In genomic region chr14:96362965-96363750, GRCh38 we compare ENCODE assay signal across 8 cellular contexts. TPM values are rescaled to one million over a fixed set of nuclear protein-coding genes. Genes with fewer than 3 reads are reported as not detected.
A peak's percentile ranks its signal among the peaks of the same experiment; 100 is the strongest.
DNase-seq lines count a peak whose midpoint lies in the region; ATAC-seq and TF ChIP-seq lines count a peak whose summit lies in the region.

A gene with protein sequence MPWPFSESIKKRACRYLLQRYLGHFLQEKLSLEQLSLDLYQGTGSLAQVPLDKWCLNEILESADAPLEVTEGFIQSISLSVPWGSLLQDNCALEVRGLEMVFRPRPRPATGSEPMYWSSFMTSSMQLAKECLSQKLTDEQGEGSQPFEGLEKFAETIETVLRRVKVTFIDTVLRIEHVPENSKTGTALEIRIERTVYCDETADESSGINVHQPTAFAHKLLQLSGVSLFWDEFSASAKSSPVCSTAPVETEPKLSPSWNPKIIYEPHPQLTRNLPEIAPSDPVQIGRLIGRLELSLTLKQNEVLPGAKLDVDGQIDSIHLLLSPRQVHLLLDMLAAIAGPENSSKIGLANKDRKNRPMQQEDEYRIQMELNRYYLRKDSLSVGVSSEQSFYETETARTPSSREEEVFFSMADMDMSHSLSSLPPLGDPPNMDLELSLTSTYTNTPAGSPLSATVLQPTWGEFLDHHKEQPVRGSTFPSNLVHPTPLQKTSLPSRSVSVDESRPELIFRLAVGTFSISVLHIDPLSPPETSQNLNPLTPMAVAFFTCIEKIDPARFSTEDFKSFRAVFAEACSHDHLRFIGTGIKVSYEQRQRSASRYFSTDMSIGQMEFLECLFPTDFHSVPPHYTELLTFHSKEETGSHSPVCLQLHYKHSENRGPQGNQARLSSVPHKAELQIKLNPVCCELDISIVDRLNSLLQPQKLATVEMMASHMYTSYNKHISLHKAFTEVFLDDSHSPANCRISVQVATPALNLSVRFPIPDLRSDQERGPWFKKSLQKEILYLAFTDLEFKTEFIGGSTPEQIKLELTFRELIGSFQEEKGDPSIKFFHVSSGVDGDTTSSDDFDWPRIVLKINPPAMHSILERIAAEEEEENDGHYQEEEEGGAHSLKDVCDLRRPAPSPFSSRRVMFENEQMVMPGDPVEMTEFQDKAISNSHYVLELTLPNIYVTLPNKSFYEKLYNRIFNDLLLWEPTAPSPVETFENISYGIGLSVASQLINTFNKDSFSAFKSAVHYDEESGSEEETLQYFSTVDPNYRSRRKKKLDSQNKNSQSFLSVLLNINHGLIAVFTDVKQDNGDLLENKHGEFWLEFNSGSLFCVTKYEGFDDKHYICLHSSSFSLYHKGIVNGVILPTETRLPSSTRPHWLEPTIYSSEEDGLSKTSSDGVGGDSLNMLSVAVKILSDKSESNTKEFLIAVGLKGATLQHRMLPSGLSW (N-terminal part only) (minus strand): TSS chr14:96363341. CDS start chr14:96362976, 365 bp downstream.
A gene with protein sequence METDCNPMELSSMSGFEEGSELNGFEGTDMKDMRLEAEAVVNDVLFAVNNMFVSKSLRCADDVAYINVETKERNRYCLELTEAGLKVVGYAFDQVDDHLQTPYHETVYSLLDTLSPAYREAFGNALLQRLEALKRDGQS (plus strand): TSS chr14:96363526. CDS start chr14:96382248, 18,722 bp downstream.

- H3K27ac ChIP-seq in neural cell (ENCODE audit: low read length) = peak within 1 kb of the TSS; percentile 89

- peaks cover 75% of the 10 kb centered on the region for H3K79me2 ChIP-seq in neural cell (replicated peaks; ENCODE audit: insufficient read depth, low read length)

- no peak for TF ChIP-seq CTCF in neural cell (IDR thresholded peaks at IDR 0.05; ENCODE audit: poor library complexity, severe bottlenecking)

- H3K9me3 ChIP-seq in neural cell (ENCODE audit: low read length) = no peaks in the 10 kb centered on the region

- no peaks in the 10 kb centered on the region for H3K27me3 ChIP-seq in H7 (ENCODE audit: control insufficient read depth, insufficient read depth, low read length)
- H3K27me3 ChIP-seq in neural cell (ENCODE audit: insufficient read depth, low read depth, low read length) = no peaks in the 10 kb centered on the region

- H2AFZ ChIP-seq in neural cell (ENCODE audit: low read depth, low read length) = peak within 1 kb of the TSS; percentile 74

- H3K27me3 Mint-ChIP-seq in stimulated activated naive CD8-positive, alpha-beta T cell treated with anti-CD3 and anti-CD28 coated beads, Interleukin-15, amount 100 ng/mL, for 72 hours = no peaks in the 10 kb centered on the region

- H3K4me3 ChIP-seq in H7 (ENCODE audit: insufficient read depth, low read depth, low read length) (peak within 1 kb of the TSS; percentile 93), neural cell (ENCODE audit: low read length) (peak within 1 kb of the TSS; percentile 94)

- H3K36me3 ChIP-seq in H7 (replicated peaks; ENCODE audit: control insufficient read depth, insufficient read depth, low read length) (no peaks in the 10 kb centered on the region), neural cell (ENCODE audit: insufficient read depth, low read length) (no peaks in the 10 kb centered on the region)

- peak within 1 kb of the TSS; percentile 97 to 99 for H3K27ac Mint-ChIP-seq in stimulated activated naive CD8-positive, alpha-beta T cell treated with anti-CD3 and anti-CD28 coated beads, Interleukin-15, amount 100 ng/mL, for 72 hours

- H3K9me2 ChIP-seq in neural cell (ENCODE audit: insufficient read depth, low read length) = no peaks in the 10 kb centered on the region

- H3K9ac ChIP-seq in neural cell (ENCODE audit: low read length) = peak within 1 kb of the TSS; percentile 89

- peaks cover 3% of the 10 kb centered on the region for H4K20me1 ChIP-seq in neural cell (ENCODE audit: insufficient read depth)

- peak within 1 kb of the TSS; percentile 95 to 99 for H3K4me3 Mint-ChIP-seq in stimulated activated naive CD8-positive, alpha-beta T cell treated with anti-CD3 and anti-CD28 coated beads, Interleukin-15, amount 100 ng/mL, for 72 hours

- no peaks in the 10 kb centered on the region for H3K9me3 Mint-ChIP-seq in stimulated activated naive CD8-positive, alpha-beta T cell treated with anti-CD3 and anti-CD28 coated beads, Interleukin-15, amount 100 ng/mL, for 72 hours

- peaks cover 5% of the 10 kb centered on the region for H3F3A ChIP-seq in neural cell (ENCODE audit: insufficient read depth, low read length, poor library complexity, severe bottlenecking)

- ATAC-seq in stimulated activated naive CD8-positive, alpha-beta T cell treated with anti-CD3 and anti-CD28 coated beads, Interleukin-15, amount 100 ng/mL, for 72 hours = peak; percentile 87

- DNase-seq in ELF-1 (ENCODE audit: low read depth, low spot score) (peak; percentile 94), H7 (peak; percentile 96), M059J (ENCODE audit: low read depth) (peak; percentile 80), SHP77 treated with DMSO at 0.1 percent for 48 hours (lab: John Stamatoyannopoulos, UW) (peak; percentile 77), fibroblast of the conjunctiva (ENCODE audit: low read depth) (peak; percentile 72)
- DNase-seq in activated effector memory CD4-positive, alpha-beta T cell treated with anti-CD3 and anti-CD28 coated beads, Interleukin-2, amount 50 U/mL, for 16 hours = peak; percentile 99
- peak; percentile 97 for DNase-seq in stimulated activated naive CD8-positive, alpha-beta T cell treated with anti-CD3 and anti-CD28 coated beads, Interleukin-15, amount 100 ng/mL, for 72 hours

- no peak for TF ChIP-seq RAD21 in neural cell (conservative IDR thresholded peaks at IDR 0.05)

- peak within 1 kb of the TSS; percentile 95 for H3K4me2 ChIP-seq in neural cell (ENCODE audit: low read length)

- peak; percentile 28 for TF ChIP-seq EP300 in neural cell (conservative IDR thresholded peaks at IDR 0.05; ENCODE audit: poor library complexity, severe bottlenecking)

- peaks cover 58% of the 10 kb centered on the region for H3K4me1 Mint-ChIP-seq in stimulated activated naive CD8-positive, alpha-beta T cell treated with anti-CD3 and anti-CD28 coated beads, Interleukin-15, amount 100 ng/mL, for 72 hours

TF ChIP-seq in neural cell, 6 proteins besides CTCF, POLR2A, EP300 and RAD21:
- TF ChIP-seq SMC3 (conservative IDR thresholded peaks at IDR 0.05; ENCODE audit: poor library complexity) (peak; percentile 13), POLR2AphosphoS5 (IDR thresholded peaks at IDR 0.05) (peak; percentile 88), EZH2 (IDR thresholded peaks at IDR 0.05; ENCODE audit: borderline replicate concordance, insufficient read depth, low read length, poor library complexity, severe bottlenecking) (no peak), MXI1 (conservative IDR thresholded peaks at IDR 0.05; ENCODE audit: poor library complexity, severe bottlenecking) (peak; percentile 45), REST (IDR thresholded peaks at IDR 0.05; ENCODE audit: borderline replicate concordance) (peak; percentile 59), TAF1 (IDR thresholded peaks at IDR 0.05; ENCODE audit: low read depth) (no peak)

RNA-seq across cellular contexts. Expression of the first gene that starts in this region (rescaled TPM):
- total RNA-seq in H7 (2014; rRNA removed; shearing (Covaris generic)) = 7.1 and 10.0 TPM in 2 replicates
- 3.3 and 7.6 TPM in 2 replicates for total RNA-seq in M059J (2014; rRNA removed; shearing (Covaris generic))
- polyA plus RNA-seq in neural cell = 16.2 and 17.9 TPM in 2 replicates
- 47.0 and 53.9 TPM in 2 replicates for polyA minus RNA-seq in neural cell

RNA-seq across cellular contexts. Expression of the second gene that starts in this region (rescaled TPM):
- total RNA-seq in H7 (2014; rRNA removed; shearing (Covaris generic)) = 48.4 and 50.2 TPM in 2 replicates
- 16.4 and 23.0 TPM in 2 replicates for total RNA-seq in M059J (2014; rRNA removed; shearing (Covaris generic))
- polyA plus RNA-seq in neural cell = 68.6 and 87.4 TPM in 2 replicates
- polyA minus RNA-seq in neural cell = 79.6 and 87.9 TPM in 2 replicates

Comparison
In these comparisons a context has a peak if more than half of its experiments do, and no peak if none do; other contexts are left out.
1. Peak in every context shown above with its lines: DNase-seq, ATAC-seq, H3K4me3 ChIP-seq and H3K27ac ChIP-seq.